8 cellular contexts compared by ENCODE assay signal in the genomic region with DNA sequence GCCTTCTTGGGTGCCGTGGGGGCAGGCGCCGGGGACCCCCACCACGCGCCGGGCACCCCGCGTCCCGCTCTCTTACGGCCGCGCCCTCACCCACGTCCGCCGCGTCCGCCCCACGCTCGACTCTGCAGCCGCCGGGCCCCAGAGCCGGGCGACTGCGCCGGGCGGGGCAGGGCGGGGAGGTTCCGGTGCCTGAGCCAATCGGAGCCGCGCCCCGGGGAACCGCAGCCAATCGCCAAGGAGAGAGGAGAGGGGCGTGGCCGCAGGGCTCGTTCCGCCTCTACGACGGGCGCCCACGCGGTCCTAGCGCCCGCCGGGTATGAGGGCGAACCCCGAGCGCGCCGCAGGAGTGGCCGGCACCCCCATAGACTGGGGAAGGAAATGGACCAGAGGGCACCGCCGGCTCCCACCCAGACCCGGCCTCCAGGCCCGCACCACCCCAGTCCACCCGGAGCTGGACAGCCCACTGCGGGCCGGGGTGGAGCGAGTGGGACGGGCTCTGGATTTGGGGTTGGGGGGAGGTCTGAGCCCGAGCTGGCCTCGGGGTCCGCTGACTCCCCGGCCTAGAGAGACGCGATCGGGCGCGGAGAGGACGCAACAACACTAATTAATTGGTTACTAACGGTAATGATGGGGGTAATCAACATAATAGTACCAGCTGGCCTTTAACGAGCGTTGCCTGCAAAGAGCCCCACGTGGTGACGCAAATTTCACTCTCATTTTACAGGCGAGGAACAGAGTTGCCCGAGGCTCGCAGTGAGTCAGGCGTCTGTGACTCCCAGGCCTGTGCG. TPM values are rescaled to one million over a fixed set of nuclear protein-coding genes. Genes with fewer than 3 reads are reported as not detected.
A peak's percentile ranks its signal among the peaks of the same experiment; 100 is the strongest.
DNase-seq lines count a peak whose midpoint lies in the region; ATAC-seq, FAIRE-seq and TF ChIP-seq lines count a peak whose summit lies in the region.

A gene (minus strand): TSS at position 126 of the 788 bp plus-strand sequence. CDS start 183 bp downstream, outside the sequence.

- H3K4me1 Mint-ChIP-seq in activated T-helper 1 cell treated with anti-CD3 and anti-CD28 coated beads, Interleukin-12 subunit alpha, Interleukin-12 subunit beta, Interleukin-2, Interleukin-4 antibody, amounts not matched to agents 30 ng/mL and 10 ng/mL and 1 ng/mL, durations not matched to agents 14 hours and 24 hours and 36 hours (ENCODE audit: low read depth) = peaks cover 32% of the 10 kb centered on the region
- H3K4me1 Mint-ChIP-seq in natural killer cell = peaks cover 21 to 37% of the 10 kb centered on the region in 2 donors

- DNase-seq in Daoy (ENCODE audit: low read depth) = peak; percentile 98
- peak; percentile 99 for DNase-seq in GM23248
- DNase-seq in Karpas-422 = peak; percentile 98
- peak; percentile 79 for DNase-seq in RCC 7860 (ENCODE audit: low spot score)
- peak; percentile 96 for DNase-seq in activated T-helper 1 cell treated with anti-CD3 and anti-CD28 coated beads, Interleukin-12 subunit alpha, Interleukin-12 subunit beta, Interleukin-2, Interleukin-4 antibody, amounts not matched to agents 30 ng/mL and 10 ng/mL and 1 ng/mL, durations not matched to agents 14 hours and 24 hours and 36 hours (ENCODE audit: low spot score)
- peak; percentile 92 to 93 for DNase-seq in fibroblast of lung (ENCODE audit: low read depth in 2 of 2)
- peak; percentile 97 for DNase-seq in natural killer cell
- DNase-seq in stimulated activated naive CD4-positive, alpha-beta T cell (lab: John Stamatoyannopoulos, UW) = peak; percentile 87 to 93 (median 90)

- H3K4me3 Mint-ChIP-seq in activated T-helper 1 cell treated with anti-CD3 and anti-CD28 coated beads, Interleukin-12 subunit alpha, Interleukin-12 subunit beta, Interleukin-2, Interleukin-4 antibody, amounts not matched to agents 30 ng/mL and 10 ng/mL and 1 ng/mL, durations not matched to agents 14 hours and 24 hours and 36 hours = peak within 1 kb of the TSS; percentile 96
- peak within 1 kb of the TSS; percentile 96 for H3K4me3 Mint-ChIP-seq in natural killer cell

- H3K79me2 ChIP-seq in GM23248 (ENCODE audit: insufficient read depth) = peaks cover 43% of the 10 kb centered on the region
- peaks cover 38% of the 10 kb centered on the region for H3K79me2 ChIP-seq in Karpas-422 (ENCODE audit: low read length)
- H3K79me2 ChIP-seq in fibroblast of lung (ENCODE audit: control insufficient read depth, insufficient read depth, low read length) = peaks cover 19% of the 10 kb centered on the region

- peaks cover 13% of the 10 kb centered on the region; the same call in 1 of the 2 replicates for H3K4me1 ChIP-seq in GM23248 (ENCODE audit: insufficient read depth)
- peaks cover 49% of the 10 kb centered on the region for H3K4me1 ChIP-seq in Karpas-422 (ENCODE audit: low read length)
- H3K4me1 ChIP-seq in fibroblast of lung (ENCODE audit: control insufficient read depth, extremely low read depth, insufficient read depth, low read length) = peaks cover 7% of the 10 kb centered on the region

- ATAC-seq in natural killer cell = peak; percentile 85 to 97 (median 92)

- H3K9me3 ChIP-seq in GM23248 (ENCODE audit: low read depth) (no peaks in the 10 kb centered on the region), Karpas-422 (ENCODE audit: low read length) (no peaks in the 10 kb centered on the region), fibroblast of lung (ENCODE audit: control insufficient read depth, insufficient read depth, low read depth, low read length) (no peaks in the 10 kb centered on the region)

- H4K20me1 ChIP-seq in GM23248 (ENCODE audit: insufficient read depth) (no peaks in the 10 kb centered on the region), Karpas-422 (ENCODE audit: insufficient read depth, low read depth, low read length) (peaks cover 15% of the 10 kb centered on the region; the same call in 1 of the 2 replicates), fibroblast of lung (ENCODE audit: control insufficient read depth, extremely low read depth, insufficient read depth, low read length) (no peaks in the 10 kb centered on the region)

- TF ChIP-seq CTCF in fibroblast of lung (conservative IDR thresholded peaks at IDR 0.05 in 1 of 2, IDR thresholded peaks at IDR 0.05 in 1 of 2; ENCODE audit: low read depth in 1 of 2, low read length in 2 of 2) = no peak
- peak; percentile 5 for TF ChIP-seq CTCF in natural killer cell (IDR thresholded peaks at IDR 0.05)

- H3K27ac ChIP-seq in GM23248 (peak within 1 kb of the TSS; percentile 79), Karpas-422 (ENCODE audit: low read length) (peak within 1 kb of the TSS; percentile 41; the same call in 1 of the 2 replicates), fibroblast of lung (ENCODE audit: insufficient read depth, low read length) (peak within 1 kb of the TSS; percentile 81)

- H3K4me3 ChIP-seq in GM23248 (peak within 1 kb of the TSS; percentile 85), Karpas-422 (ENCODE audit: low read length) (peak within 1 kb of the TSS; percentile 85), fibroblast of lung (replicated peaks in 1 of 4; ENCODE audit: control extremely low read depth in 1 of 4, insufficient read depth in 1 of 4, low read depth in 3 of 4, low read length in 4 of 4) (peak within 1 kb of the TSS; percentile 65 to 81 (median 78))

- no peaks in the 10 kb centered on the region for H3K27me3 Mint-ChIP-seq in activated T-helper 1 cell treated with anti-CD3 and anti-CD28 coated beads, Interleukin-12 subunit alpha, Interleukin-12 subunit beta, Interleukin-2, Interleukin-4 antibody, amounts not matched to agents 30 ng/mL and 10 ng/mL and 1 ng/mL, durations not matched to agents 14 hours and 24 hours and 36 hours (ENCODE audit: insufficient read depth)
- no peaks in the 10 kb centered on the region for H3K27me3 Mint-ChIP-seq in natural killer cell (ENCODE audit: low read depth in 2 of 2)

- peak; percentile 10 for FAIRE-seq in RCC 7860 (lab: Jason Lieb, UNC)

- H3K36me3 ChIP-seq in GM23248 (ENCODE audit: low read depth) (no peaks in the 10 kb centered on the region), Karpas-422 (ENCODE audit: insufficient read depth, low read length) (no peaks in the 10 kb centered on the region), fibroblast of lung (ENCODE audit: control insufficient read depth, insufficient read depth, low read length) (no peaks in the 10 kb centered on the region)

- no peaks in the 10 kb centered on the region for H3K27me3 ChIP-seq in GM23248 (replicated peaks; ENCODE audit: insufficient read depth)
- H3K27me3 ChIP-seq in Karpas-422 (ENCODE audit: low read length) = no peaks in the 10 kb centered on the region
- no peaks in the 10 kb centered on the region for H3K27me3 ChIP-seq in fibroblast of lung (ENCODE audit: control insufficient read depth, insufficient read depth, low read length)

- intact Hi-C loops in activated T-helper 1 cell treated with anti-CD3 and anti-CD28 coated beads, Interleukin-12 subunit alpha, Interleukin-12 subunit beta, Interleukin-2, Interleukin-4 antibody, amounts not matched to agents 30 ng/mL and 10 ng/mL and 1 ng/mL, durations not matched to agents 14 hours and 24 hours and 36 hours (cut with micrococcal nuclease) = loop anchor here (1.0 to 5.0 kb wide), 5 partner anchors 15 to 775 kb away; a partner anchor contains a TSS
- intact Hi-C loops in natural killer cell (cut with micrococcal nuclease) = loop anchor here (1.0 kb wide), 1 partner anchor 15 kb away; a partner anchor contains a TSS

- 1% methylated on average over 37 to 69 of the region's 81 CpGs for WGBS in GM23248 (ENCODE audit: low coverage in 1 of 2, low lambda C conversion rate in 2 of 2, missing lambda C conversion rate in 2 of 2), 2 experiments

- H3K27ac Mint-ChIP-seq in activated T-helper 1 cell treated with anti-CD3 and anti-CD28 coated beads, Interleukin-12 subunit alpha, Interleukin-12 subunit beta, Interleukin-2, Interleukin-4 antibody, amounts not matched to agents 30 ng/mL and 10 ng/mL and 1 ng/mL, durations not matched to agents 14 hours and 24 hours and 36 hours = peak within 1 kb of the TSS; percentile 84
- H3K27ac Mint-ChIP-seq in natural killer cell = peak within 1 kb of the TSS; percentile 83 to 98

- H3K4me2 ChIP-seq in GM23248 (ENCODE audit: unreplicated experiment) (peak within 1 kb of the TSS; percentile 94), Karpas-422 (ENCODE audit: low read depth, low read length, poor library complexity, severe bottlenecking) (peak within 1 kb of the TSS; percentile 98), fibroblast of lung (ENCODE audit: extremely low read depth, insufficient read depth, low read length) (peak within 1 kb of the TSS; percentile 88)

- H3K9ac ChIP-seq in GM23248 = peak within 1 kb of the TSS; percentile 80
- H3K9ac ChIP-seq in Karpas-422 (ENCODE audit: low read length) = peak within 1 kb of the TSS; percentile 81
- peak within 1 kb of the TSS; percentile 75 for H3K9ac ChIP-seq in fibroblast of lung (ENCODE audit: insufficient read depth, low read length)

- in situ Hi-C loops in GM23248 (cut with MboI) = no loop called here

- H3K9me2 ChIP-seq in GM23248 (ENCODE audit: insufficient read depth) (no peaks in the 10 kb centered on the region), Karpas-422 (replicated peaks; ENCODE audit: insufficient read depth, low read length) (no peaks in the 10 kb centered on the region)

- no peaks in the 10 kb centered on the region for H3K9me3 Mint-ChIP-seq in activated T-helper 1 cell treated with anti-CD3 and anti-CD28 coated beads, Interleukin-12 subunit alpha, Interleukin-12 subunit beta, Interleukin-2, Interleukin-4 antibody, amounts not matched to agents 30 ng/mL and 10 ng/mL and 1 ng/mL, durations not matched to agents 14 hours and 24 hours and 36 hours
- H3K9me3 Mint-ChIP-seq in natural killer cell = no peaks in the 10 kb centered on the region

- no peaks in the 10 kb centered on the region for H3F3A ChIP-seq in GM23248 (ENCODE audit: insufficient read depth)

- peaks cover 10% of the 10 kb centered on the region for H3K36me3 Mint-ChIP-seq in activated T-helper 1 cell treated with anti-CD3 and anti-CD28 coated beads, Interleukin-12 subunit alpha, Interleukin-12 subunit beta, Interleukin-2, Interleukin-4 antibody, amounts not matched to agents 30 ng/mL and 10 ng/mL and 1 ng/mL, durations not matched to agents 14 hours and 24 hours and 36 hours (ENCODE audit: low read depth)
- H3K36me3 Mint-ChIP-seq in natural killer cell = no peaks in the 10 kb centered on the region

- H2AFZ ChIP-seq in GM23248 = peak within 1 kb of the TSS; percentile 99
- H2AFZ ChIP-seq in Karpas-422 (ENCODE audit: low read length) = peak within 1 kb of the TSS; percentile 94
- peak within 1 kb of the TSS; percentile 73 for H2AFZ ChIP-seq in fibroblast of lung (ENCODE audit: low read length)

RNA-seq across cellular contexts. Expression of the gene that starts here (rescaled TPM):
- total RNA-seq in Daoy (2014; rRNA removed; shearing (Covaris generic)) = 50.5 and 93.6 TPM in 2 replicates
- 67.9 and 73.9 TPM in 2 replicates for total RNA-seq in GM23248 (2014; rRNA removed; shearing (Covaris generic))
- polyA plus RNA-seq in GM23248 (2016; fragmentation: Nextera tagmentation; extraction: Ambion mirVana) (23.0 and 23.1 TPM in 2 replicates), fibroblast of lung (19.9 and 20.6 TPM in 2 replicates)
- 34.5 and 102 TPM in 2 replicates for total RNA-seq in Karpas-422 (2014; rRNA removed; shearing (Covaris generic); ENCODE audit: low replicate concordance)
- total RNA-seq in activated T-helper 1 cell treated with anti-CD3 and anti-CD28 coated beads, Interleukin-12 subunit alpha, Interleukin-12 subunit beta, Interleukin-2, Interleukin-4 antibody, amounts not matched to agents 30 ng/mL and 10 ng/mL and 1 ng/mL, durations not matched to agents 14 hours and 24 hours and 36 hours = 126 and 136 TPM in 2 replicates
- total RNA-seq in fibroblast of lung (69.9 and 79.9 TPM in 2 replicates), natural killer cell (10 to 100 TPM; 29.8 to 34.5 (median 33.6) TPM)
- polyA plus RNA-seq in fibroblast of lung (2012) = 40.1 and 44.4 TPM in 2 replicates
- 56.1 and 64.1 TPM in 2 replicates for polyA minus RNA-seq in fibroblast of lung (ENCODE audit: low replicate concordance)

Comparison
In these comparisons a context has a peak if more than half of its experiments do, and no peak if none do; other contexts are left out.
1. Peak in every context shown above with its lines: DNase-seq, ATAC-seq, H3K4me3 ChIP-seq and H3K27ac ChIP-seq.